In genomic region chr17:35856603-35857002, GRCh38 we compare ENCODE assay signal across 18 cellular contexts. TPM values are rescaled to one million over a fixed set of nuclear protein-coding genes. Genes with fewer than 3 reads are reported as not detected.
A peak's percentile ranks its signal among the peaks of the same experiment; 100 is the strongest.
DNase-seq lines count a peak whose midpoint lies in the region; ATAC-seq and TF ChIP-seq lines count a peak whose summit lies in the region.
"Had no signal": no experiment of that assay in that cellular context is flagged by ENCODE, and none has a peak within 500 bp of the region (broad histone marks: within the 10 kb centered on the region; RNA-seq: fewer than 3 reads in every experiment).

No MANE protein-coding gene starts in this region.

- in situ Hi-C loops in IMR-90 (cut with MboI; ENCODE audit: low sequenced_read_pairs), result no loop called here

- no peak overlapping the region for H4K91ac ChIP-seq in IMR-90 (ENCODE audit: insufficient read depth, low read depth, low read length)

- H3K4ac ChIP-seq in IMR-90 (ENCODE audit: low read depth, low read length), result no peak overlapping the region

- no peak overlapping the region for H2BK5ac ChIP-seq in IMR-90 (ENCODE audit: low read depth, low read length, poor library complexity, severe bottlenecking)

- no peaks in the 10 kb centered on the region for H3K79me1 ChIP-seq in IMR-90 (ENCODE audit: low read depth in 1 of 2, low read length in 2 of 2)

- TF ChIP-seq POLR2A in IMR-90 (IDR thresholded peaks at IDR 0.05; ENCODE audit: low read depth, low read length), result no peak

- no peak overlapping the region for H3K23ac ChIP-seq in IMR-90 (ENCODE audit: low read depth, low read length)

- CTCF ChIA-PET in CD8-positive, alpha-beta memory T cell (lab: Charles Lee), result interaction anchor here (0.8 to 1.6 kb wide), 6 partner anchors 9 to 113 kb away, joined by 3 to 5 read pairs (median 4); no protein-coding TSS in a partner anchor
- CTCF ChIA-PET in IMR-90 (lab: Yijun Ruan, JAX), result interaction anchor here (0.6 to 1.0 kb wide), 3 partner anchors 10 to 45 kb away, joined by 3 read pairs; no protein-coding TSS in a partner anchor

- no peak overlapping the region for H4K5ac ChIP-seq in IMR-90 (ENCODE audit: low read depth, low read length)

- ATAC-seq in IMR-90 (ENCODE audit: low read depth), result peak; percentile 32; the same call in 1 of the 2 replicates

- no peak overlapping the region for H3K4me3 Mint-ChIP-seq in CD8-positive, alpha-beta memory T cell
- no peak overlapping the region for H3K4me3 Mint-ChIP-seq in activated T-helper 2 cell treated with anti-CD3 and anti-CD28 coated beads, Interferon-gamma antibody, Interleukin-2, Interleukin-4, amounts not matched to agents 10 μg/mL and 5 μg/mL and 100 μg/mL, durations not matched to agents 14 hours and 24 hours and 36 hours (ENCODE audit: low read depth)
- no peak overlapping the region for H3K4me3 Mint-ChIP-seq in neural crest cell
- H3K4me3 Mint-ChIP-seq: IgD-negative memory B cell had no signal

- no peaks in the 10 kb centered on the region for H3K27me3 Mint-ChIP-seq in CD8-positive, alpha-beta memory T cell
- H3K27me3 Mint-ChIP-seq in activated T-helper 2 cell treated with anti-CD3 and anti-CD28 coated beads, Interferon-gamma antibody, Interleukin-2, Interleukin-4, amounts not matched to agents 10 μg/mL and 5 μg/mL and 100 μg/mL, durations not matched to agents 14 hours and 24 hours and 36 hours (ENCODE audit: low read depth), result no peaks in the 10 kb centered on the region
- no peaks in the 10 kb centered on the region for H3K27me3 Mint-ChIP-seq in neural crest cell (ENCODE audit: low read depth)
- H3K27me3 Mint-ChIP-seq: IgD-negative memory B cell had no signal

- no TSS peak for BruUV-seq in IMR-90 (replicated peaks; lab: Mats Ljungman, UMichigan)

- TF ChIP-seq RAD21 in IMR-90 (IDR thresholded peaks at IDR 0.05; ENCODE audit: low read length), result no peak

- H2AK5ac ChIP-seq in IMR-90 (ENCODE audit: low read depth, low read length), result no peak overlapping the region

- H3K9ac ChIP-seq in IMR-90 (ENCODE audit: low read depth, low read length), result no peak overlapping the region

- H3K27ac Mint-ChIP-seq in CD8-positive, alpha-beta memory T cell, result peak overlapping the region in 6 of 8 donors; percentile 2 to 84 (median 58)
- peak overlapping the region; percentile 54 for H3K27ac Mint-ChIP-seq in activated T-helper 2 cell treated with anti-CD3 and anti-CD28 coated beads, Interferon-gamma antibody, Interleukin-2, Interleukin-4, amounts not matched to agents 10 μg/mL and 5 μg/mL and 100 μg/mL, durations not matched to agents 14 hours and 24 hours and 36 hours
- peak overlapping the region; percentile 36 for H3K27ac Mint-ChIP-seq in neural crest cell (ENCODE audit: unreplicated experiment)

- H3K4me1 ChIP-seq in CD8-positive, alpha-beta memory T cell (ENCODE audit: insufficient read depth, low read length), result peaks cover 5% of the 10 kb centered on the region
- H3K4me1 ChIP-seq in IMR-90 (ENCODE audit: control insufficient read depth, insufficient read depth, low read length), result no peaks in the 10 kb centered on the region
- H3K4me1 ChIP-seq: BE2C, SJCRH30 had no signal

- POLR2A ChIA-PET in CD8-positive, alpha-beta memory T cell (lab: Charles Lee), result interaction anchor here (0.8 to 1.5 kb wide), 3 partner anchors 13 to 22 kb away, joined by 3 to 6 read pairs (median 3); no protein-coding TSS in a partner anchor
- POLR2A ChIA-PET in IMR-90 (lab: Charles Lee; ENCODE audit: unreplicated experiment), result no interaction called here

- H3K4me2 ChIP-seq in IMR-90 (ENCODE audit: low read depth, low read length), result no peak overlapping the region

- no peak overlapping the region for H3K14ac ChIP-seq in IMR-90 (replicated peaks; ENCODE audit: low read depth, low read length)

- dilution Hi-C loops in IMR-90 (cut with HindIII; ENCODE audit: low sequenced_read_pairs, unreplicated experiment), result no loop called here

- no peaks in the 10 kb centered on the region for H3K27me3 ChIP-seq in CD8-positive, alpha-beta memory T cell (ENCODE audit: insufficient read depth, low read length, poor library complexity, severe bottlenecking)
- no peaks in the 10 kb centered on the region for H3K27me3 ChIP-seq in IMR-90 (ENCODE audit: control insufficient read depth, insufficient read depth, low read length)
- H3K27me3 ChIP-seq: BE2C, SJCRH30 had no signal

- no peak overlapping the region for H2AK9ac ChIP-seq in IMR-90 (replicated peaks; ENCODE audit: low read depth, low read length, poor library complexity)

- no peak overlapping the region for H2BK15ac ChIP-seq in IMR-90 (ENCODE audit: low read depth, low read length)

- peaks cover 0 to 40% (median 12%) of the 10 kb centered on the region in 3 donors for H3K36me3 Mint-ChIP-seq in CD8-positive, alpha-beta memory T cell
- peaks cover 18% of the 10 kb centered on the region for H3K36me3 Mint-ChIP-seq in activated T-helper 2 cell treated with anti-CD3 and anti-CD28 coated beads, Interferon-gamma antibody, Interleukin-2, Interleukin-4, amounts not matched to agents 10 μg/mL and 5 μg/mL and 100 μg/mL, durations not matched to agents 14 hours and 24 hours and 36 hours (ENCODE audit: low read depth)
- peaks cover 19% of the 10 kb centered on the region for H3K36me3 Mint-ChIP-seq in neural crest cell (ENCODE audit: low read depth)

- no peak overlapping the region for H4K8ac ChIP-seq in IMR-90 (ENCODE audit: low read depth in 2 of 2, low read length in 2 of 2)

- no peaks in the 10 kb centered on the region for H3K36me3 ChIP-seq in CD8-positive, alpha-beta memory T cell (ENCODE audit: insufficient read depth, low read length)
- H3K36me3 ChIP-seq in IMR-90 (ENCODE audit: control insufficient read depth, insufficient read depth, low read length), result peaks cover 15% of the 10 kb centered on the region
- H3K36me3 ChIP-seq: BE2C, SJCRH30 had no signal

- H4K20me1 ChIP-seq in IMR-90 (ENCODE audit: insufficient read depth, low read length), result peaks cover 4% of the 10 kb centered on the region; the same call in 1 of the 2 replicates

- DNase-seq in CD8-positive, alpha-beta memory T cell, result no peak
- DNase-seq in IMR-90 (peak; percentile 18), neural crest cell (ENCODE audit: low read depth, low spot score) (no peak), DMS 273 treated with DMSO at 0.1 percent for 48 hours (lab: John Stamatoyannopoulos, UW) (no peak), NCI-H510A treated with DMSO at 0.1 percent for 48 hours (lab: John Stamatoyannopoulos, UW) (no peak), OCI-M1 (lab: John Stamatoyannopoulos, UW) (no peak)
- DNase-seq in activated T-helper 2 cell treated with anti-CD3 and anti-CD28 coated beads, Interferon-gamma antibody, Interleukin-2, Interleukin-4, amounts not matched to agents 10 μg/mL and 5 μg/mL and 100 μg/mL, durations not matched to agents 14 hours and 24 hours and 36 hours (ENCODE audit: low spot score), result no peak
- DNase-seq: BE2C, MV-4-11, NCI-H1417 treated with DMSO at 0.1 percent for 48 hours, NCI-H2029, NCI-H2171 treated with DMSO at 0.1 percent for 48 hours, NCI-H510A, SJCRH30 had no signal

- no peak overlapping the region for H3K18ac ChIP-seq in IMR-90 (ENCODE audit: low read depth, low read length)

- no peak overlapping the region for H2AFZ ChIP-seq in IMR-90 (replicated peaks; ENCODE audit: low read length, poor library complexity)

- H3K4me3 ChIP-seq in CD8-positive, alpha-beta memory T cell (ENCODE audit: low read length), result no peak overlapping the region
- no peak overlapping the region for H3K4me3 ChIP-seq in IMR-90 (ENCODE audit: insufficient read depth, low read depth, low read length)
- H3K4me3 ChIP-seq: SJCRH30 had no signal

- H2BK120ac ChIP-seq in IMR-90 (ENCODE audit: low read depth, low read length), result no peak overlapping the region

- TF ChIP-seq CTCF in IMR-90 (conservative IDR thresholded peaks at IDR 0.05; ENCODE audit: low read depth, low read length) (no peak), neural crest cell (conservative IDR thresholded peaks at IDR 0.05) (no peak)

- H3K9me3 Mint-ChIP-seq in CD8-positive, alpha-beta memory T cell, result no peaks in the 10 kb centered on the region
- H3K9me3 Mint-ChIP-seq in activated T-helper 2 cell treated with anti-CD3 and anti-CD28 coated beads, Interferon-gamma antibody, Interleukin-2, Interleukin-4, amounts not matched to agents 10 μg/mL and 5 μg/mL and 100 μg/mL, durations not matched to agents 14 hours and 24 hours and 36 hours, result no peaks in the 10 kb centered on the region
- no peaks in the 10 kb centered on the region for H3K9me3 Mint-ChIP-seq in neural crest cell
- H3K9me3 Mint-ChIP-seq: IgD-negative memory B cell had no signal

- H3K9me3 ChIP-seq in CD8-positive, alpha-beta memory T cell (ENCODE audit: low read length), result no peaks in the 10 kb centered on the region
- H3K9me3 ChIP-seq in IMR-90 (ENCODE audit: control insufficient read depth, insufficient read depth, low read length), result no peaks in the 10 kb centered on the region
- H3K9me3 ChIP-seq: BE2C, SJCRH30 had no signal

- H2BK20ac ChIP-seq in IMR-90 (ENCODE audit: low read depth, low read length), result no peak overlapping the region

- no CpG with 5 or more reads among the region's 2 CpGs for WGBS in IMR-90 (ENCODE audit: extremely low coverage in 2 of 2, insufficient read length in 1 of 2), 2 experiments

- H3K9me1 ChIP-seq in IMR-90 (ENCODE audit: insufficient read depth, low read length), result peaks cover 5% of the 10 kb centered on the region; the same call in 1 of the 2 replicates

- H3K27ac ChIP-seq in CD8-positive, alpha-beta memory T cell (ENCODE audit: low read depth, low read length), result no peak overlapping the region
- H3K27ac ChIP-seq in IMR-90 (ENCODE audit: insufficient read depth, low read length), result no peak overlapping the region
- H3K27ac ChIP-seq: SJCRH30 had no signal

- intact Hi-C loops in IMR-90 (cut with micrococcal nuclease), result no loop called here
- intact Hi-C loops in activated T-helper 2 cell treated with anti-CD3 and anti-CD28 coated beads, Interferon-gamma antibody, Interleukin-2, Interleukin-4, amounts not matched to agents 10 μg/mL and 5 μg/mL and 100 μg/mL, durations not matched to agents 14 hours and 24 hours and 36 hours (cut with micrococcal nuclease), result no loop called here

- no peak overlapping the region for H3K56ac ChIP-seq in IMR-90 (ENCODE audit: extremely low read depth, insufficient read depth, low read length)

- H3K4me1 Mint-ChIP-seq in CD8-positive, alpha-beta memory T cell, result peaks cover 42 to 49% (median 47%) of the 10 kb centered on the region in 3 donors
- H3K4me1 Mint-ChIP-seq in activated T-helper 2 cell treated with anti-CD3 and anti-CD28 coated beads, Interferon-gamma antibody, Interleukin-2, Interleukin-4, amounts not matched to agents 10 μg/mL and 5 μg/mL and 100 μg/mL, durations not matched to agents 14 hours and 24 hours and 36 hours (ENCODE audit: low read depth), result peaks cover 13% of the 10 kb centered on the region
- peaks cover 18% of the 10 kb centered on the region for H3K4me1 Mint-ChIP-seq in neural crest cell
- H3K4me1 Mint-ChIP-seq: IgD-negative memory B cell had no signal

RNA-seq across cellular contexts. Expression of gene HEATR9, which starts 12.1 kb away (rescaled TPM):
- total RNA-seq in CD8-positive, alpha-beta memory T cell, result 1 to 10 TPM; 2.3 to 2.6 TPM
- 0.55 TPM for polyA plus RNA-seq in CD8-positive, alpha-beta memory T cell
- total RNA-seq in IMR-90 (2012; rRNA removed) (not detected in 2 replicates), neural crest cell (not detected in 2 replicates)
- polyA plus RNA-seq in IMR-90 (2012; rRNA removed), result not detected in 2 replicates
- polyA plus RNA-seq in IMR-90 (2012; cell fraction: cytosol; rRNA removed), result not detected in 2 replicates
- not detected in 2 replicates for polyA plus RNA-seq in IMR-90 (2012; cell fraction: nucleus; rRNA removed; ENCODE audit: low replicate concordance)
- 0.14 and 0.16 TPM in 2 replicates for total RNA-seq in activated T-helper 2 cell treated with anti-CD3 and anti-CD28 coated beads, Interferon-gamma antibody, Interleukin-2, Interleukin-4, amounts not matched to agents 10 μg/mL and 5 μg/mL and 100 μg/mL, durations not matched to agents 14 hours and 24 hours and 36 hours
- total RNA-seq: H4, LHCN-M2, SJCRH30 had no signal
- polyA plus RNA-seq: AG04450, IgD-negative memory B cell had no signal

RNA-seq across cellular contexts. Expression of gene CCL5, which starts 23.6 kb away (rescaled TPM):
- total RNA-seq in CD8-positive, alpha-beta memory T cell, result 100 to 1,000 TPM; 580 to 591 TPM
- 2,769 TPM for polyA plus RNA-seq in CD8-positive, alpha-beta memory T cell
- total RNA-seq in IMR-90 (2012; rRNA removed) (not detected in 2 replicates), neural crest cell (not detected in 2 replicates)
- polyA plus RNA-seq in IMR-90 (2012; rRNA removed), result not detected in 2 replicates
- not detected in 2 replicates for polyA plus RNA-seq in IMR-90 (2012; cell fraction: cytosol; rRNA removed)
- polyA plus RNA-seq in IMR-90 (2012; cell fraction: nucleus; rRNA removed; ENCODE audit: low replicate concordance), result not detected in 2 replicates
- total RNA-seq in activated T-helper 2 cell treated with anti-CD3 and anti-CD28 coated beads, Interferon-gamma antibody, Interleukin-2, Interleukin-4, amounts not matched to agents 10 μg/mL and 5 μg/mL and 100 μg/mL, durations not matched to agents 14 hours and 24 hours and 36 hours, result 28.1 and 28.9 TPM in 2 replicates
- total RNA-seq: H4, SJCRH30 had no signal
- polyA plus RNA-seq: AG04450 had no signal

RNA-seq across cellular contexts. Expression of gene TAF15, which starts 47.3 kb away (rescaled TPM):
- total RNA-seq in CD8-positive, alpha-beta memory T cell, result 100 to 1,000 TPM; 274 to 291 TPM
- polyA plus RNA-seq in CD8-positive, alpha-beta memory T cell, result 21.5 TPM
- total RNA-seq in IMR-90 (2012; rRNA removed) (46.8 and 47.2 TPM in 2 replicates), neural crest cell (300 and 320 TPM in 2 replicates)
- polyA plus RNA-seq in IMR-90 (2012; rRNA removed), result 69.8 and 98.0 TPM in 2 replicates
- polyA plus RNA-seq in IMR-90 (2012; cell fraction: cytosol; rRNA removed), result 24.8 and 31.2 TPM in 2 replicates
- polyA plus RNA-seq in IMR-90 (2012; cell fraction: nucleus; rRNA removed; ENCODE audit: low replicate concordance), result 16.5 and 67.6 TPM in 2 replicates
- 315 and 321 TPM in 2 replicates for total RNA-seq in activated T-helper 2 cell treated with anti-CD3 and anti-CD28 coated beads, Interferon-gamma antibody, Interleukin-2, Interleukin-4, amounts not matched to agents 10 μg/mL and 5 μg/mL and 100 μg/mL, durations not matched to agents 14 hours and 24 hours and 36 hours

Comparison
In these comparisons a context has a peak if more than half of its experiments do, and no peak if none do; other contexts are left out.
1. RNA of gene CCL5, which starts 23.6 kb away (total RNA-seq): 580 to 591 TPM in CD8-positive, alpha-beta memory T cell and 28.1 to 28.9 TPM in activated T-helper 2 cell treated with anti-CD3 and anti-CD28 coated beads, Interferon-gamma antibody, Interleukin-2, Interleukin-4, amounts not matched to agents 10 μg/mL and 5 μg/mL and 100 μg/mL, durations not matched to agents 14 hours and 24 hours and 36 hours; not detected in IMR-90 and not detected in neural crest cell; every median in the first group is over 10 times any median in the second.
2. Peak in every context shown above with its lines, with median percentiles within 50 percentile points of each other: H3K27ac Mint-ChIP-seq.